Comparison of ENCODE assay signal across 1 cellular context in the genomic region with DNA sequence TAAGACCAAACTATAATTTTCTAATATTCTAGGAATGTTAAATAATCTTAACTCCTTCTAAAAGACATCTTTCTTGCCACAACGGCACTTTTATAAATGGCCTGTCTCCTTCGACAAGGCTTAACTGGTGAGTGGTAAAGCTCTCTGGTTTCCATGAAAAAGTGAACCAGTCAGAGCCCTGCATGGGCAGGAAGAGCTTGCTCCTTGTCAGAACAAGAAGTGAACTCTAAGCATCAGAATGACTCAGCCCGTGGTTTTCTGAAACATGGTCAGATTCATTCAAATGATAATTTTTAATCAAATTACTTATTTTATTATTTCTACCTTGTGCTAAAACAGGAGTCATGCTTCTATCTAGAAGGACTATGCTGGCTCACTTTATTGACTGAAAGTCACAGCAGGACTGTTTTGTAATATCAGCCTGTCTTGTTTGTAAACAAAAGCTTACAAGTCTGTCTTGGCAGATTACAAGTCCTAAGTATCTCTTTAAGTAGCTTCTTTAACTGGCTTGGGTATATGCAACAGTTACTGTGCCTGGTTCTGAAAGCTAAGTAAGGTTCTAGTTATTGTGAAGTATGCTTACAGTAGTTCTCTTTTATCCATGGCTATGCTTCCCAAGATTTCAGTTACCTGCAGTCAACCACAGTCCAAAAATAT.
TF ChIP-seq lines count a peak whose summit lies in the region.

No MANE protein-coding gene starts in this region.

TF ChIP-seq in WTC11, 78 proteins besides CTCF, POLR2A, EP300 and RAD21 (continued from another document):
- TF ChIP-seq, protein P1, sequence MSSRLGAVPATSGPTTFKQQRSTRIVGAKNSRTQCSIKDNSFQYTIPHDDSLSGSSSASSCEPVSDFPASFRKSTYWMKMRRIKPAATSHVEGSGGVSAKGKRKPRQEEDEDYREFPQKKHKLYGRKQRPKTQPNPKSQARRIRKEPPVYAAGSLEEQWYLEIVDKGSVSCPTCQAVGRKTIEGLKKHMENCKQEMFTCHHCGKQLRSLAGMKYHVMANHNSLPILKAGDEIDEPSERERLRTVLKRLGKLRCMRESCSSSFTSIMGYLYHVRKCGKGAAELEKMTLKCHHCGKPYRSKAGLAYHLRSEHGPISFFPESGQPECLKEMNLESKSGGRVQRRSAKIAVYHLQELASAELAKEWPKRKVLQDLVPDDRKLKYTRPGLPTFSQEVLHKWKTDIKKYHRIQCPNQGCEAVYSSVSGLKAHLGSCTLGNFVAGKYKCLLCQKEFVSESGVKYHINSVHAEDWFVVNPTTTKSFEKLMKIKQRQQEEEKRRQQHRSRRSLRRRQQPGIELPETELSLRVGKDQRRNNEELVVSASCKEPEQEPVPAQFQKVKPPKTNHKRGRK (CRISPR knock-in tag; IDR thresholded peaks at IDR 0.05; ENCODE audit: borderline replicate concordance), result no peak
- no peak for TF ChIP-seq PRRX2 (CRISPR knock-in tag; IDR thresholded peaks at IDR 0.05)
- TF ChIP-seq NR1H2 (CRISPR knock-in tag; IDR thresholded peaks at IDR 0.05), result no peak
- TF ChIP-seq MXD4 (CRISPR knock-in tag; IDR thresholded peaks at IDR 0.05; ENCODE audit: borderline replicate concordance), result no peak
- TF ChIP-seq SMAD3 (CRISPR knock-in tag; IDR thresholded peaks at IDR 0.05; ENCODE audit: borderline replicate concordance), result no peak
